ENCODE assay signal across 26 cellular contexts in genomic region chr1:5955479-5955977, GRCh38. TPM values are rescaled to one million over a fixed set of nuclear protein-coding genes. Genes with fewer than 3 reads are reported as not detected.
DNase-seq lines count a peak whose midpoint lies in the region; ATAC-seq and TF ChIP-seq lines count a peak whose summit lies in the region.
"Had no signal": no experiment of that assay in that cellular context is flagged by ENCODE, and none has a peak within 500 bp of the region (broad histone marks: within the 10 kb centered on the region; RNA-seq: fewer than 3 reads in every experiment).

No MANE protein-coding gene starts in this region.

- peak overlapping the region; percentile 93 for H3K27ac Mint-ChIP-seq in T-helper 2 cell treated with Interferon-gamma antibody and Interleukin-4, amounts not matched to agents 5 μg/mL and 100 μg/mL, for 36 hours

- H3K4me1 ChIP-seq in mammary epithelial cell (ENCODE audit: insufficient read depth, low read length) (no peaks in the 10 kb centered on the region), breast epithelium (no peaks in the 10 kb centered on the region), upper lobe of right lung (no peaks in the 10 kb centered on the region)
- H3K4me1 ChIP-seq: foreskin keratinocyte, heart right ventricle, prostate gland, SJCRH30, stomach, tibial nerve had no signal

- in situ Hi-C loops in mammary epithelial cell (cut with MboI; ENCODE audit: low sequenced_read_pairs in 2 of 2), result no loop called here

- dilution Hi-C loops in mammary epithelial cell (cut with HindIII; ENCODE audit: low sequenced_read_pairs), result no loop called here

- no peaks in the 10 kb centered on the region for H3K79me2 ChIP-seq in mammary epithelial cell (ENCODE audit: insufficient read depth, low read length)

- H3K9me3 Mint-ChIP-seq in T-helper 2 cell treated with Interferon-gamma antibody and Interleukin-4, amounts not matched to agents 5 μg/mL and 100 μg/mL, for 36 hours, result no peaks in the 10 kb centered on the region
- H3K9me3 Mint-ChIP-seq: effector memory CD8-positive, alpha-beta T cell had no signal

- H4K20me1 ChIP-seq in mammary epithelial cell (ENCODE audit: insufficient read depth, low read length), result no peaks in the 10 kb centered on the region

- no peaks in the 10 kb centered on the region for H3K9me3 ChIP-seq in mammary epithelial cell (replicated peaks; ENCODE audit: insufficient read depth, low read length)
- no peaks in the 10 kb centered on the region for H3K9me3 ChIP-seq in breast epithelium
- no peaks in the 10 kb centered on the region for H3K9me3 ChIP-seq in upper lobe of right lung
- H3K9me3 ChIP-seq: heart right ventricle, prostate gland, SJCRH30, stomach, tibial nerve had no signal

- H3K27me3 Mint-ChIP-seq in T-helper 2 cell treated with Interferon-gamma antibody and Interleukin-4, amounts not matched to agents 5 μg/mL and 100 μg/mL, for 36 hours (ENCODE audit: low read depth), result no peaks in the 10 kb centered on the region
- H3K27me3 Mint-ChIP-seq: effector memory CD8-positive, alpha-beta T cell had no signal

- peaks cover 53% of the 10 kb centered on the region for H3K4me1 Mint-ChIP-seq in T-helper 2 cell treated with Interferon-gamma antibody and Interleukin-4, amounts not matched to agents 5 μg/mL and 100 μg/mL, for 36 hours (ENCODE audit: low read depth)

- no peak overlapping the region for H3K4me2 ChIP-seq in mammary epithelial cell (ENCODE audit: insufficient read depth, low read depth, low read length)

- CTCF ChIA-PET in mammary epithelial cell (lab: Charles Lee; ENCODE audit: low non-redundant PET), result no interaction called here

- no peak for ATAC-seq in upper lobe of right lung
- no peak for ATAC-seq in HG02870 (IDR thresholded peaks at IDR 0.05; ENCODE audit: unreplicated experiment)
- ATAC-seq: esophagus mucosa, foreskin keratinocyte, heart right ventricle had no signal

- peaks cover 51% of the 10 kb centered on the region for H3K36me3 Mint-ChIP-seq in T-helper 2 cell treated with Interferon-gamma antibody and Interleukin-4, amounts not matched to agents 5 μg/mL and 100 μg/mL, for 36 hours (ENCODE audit: low read depth)

- no TSS peak for BruUV-seq in mammary epithelial cell (replicated peaks; lab: Mats Ljungman, UMichigan)

- whole genome bisulfite sequencing in mammary epithelial cell (ENCODE audit: low coverage, missing lambda C conversion rate), result 93% methylated on average over 10 of the region's 10 CpGs

- intact Hi-C loops in mammary epithelial cell (cut with micrococcal nuclease), result no loop called here
- intact Hi-C loops in breast epithelium (cut with DNase I; ENCODE audit: low total_unique reads), result no loop called here
- intact Hi-C loops in upper lobe of right lung (cut with DNase I), result no loop called here

- H2AFZ ChIP-seq in mammary epithelial cell (ENCODE audit: low read depth, low read length), result no peak overlapping the region
- H2AFZ ChIP-seq: GM23248 had no signal

- peak overlapping the region; percentile 78 for H3K4me3 Mint-ChIP-seq in T-helper 2 cell treated with Interferon-gamma antibody and Interleukin-4, amounts not matched to agents 5 μg/mL and 100 μg/mL, for 36 hours
- H3K4me3 Mint-ChIP-seq: effector memory CD8-positive, alpha-beta T cell had no signal

- H3K36me3 ChIP-seq in mammary epithelial cell (ENCODE audit: insufficient read depth, low read length) (no peaks in the 10 kb centered on the region), breast epithelium (no peaks in the 10 kb centered on the region), upper lobe of right lung (peaks cover 41% of the 10 kb centered on the region)
- H3K36me3 ChIP-seq: prostate gland had no signal

- no peak overlapping the region for H3K9ac ChIP-seq in mammary epithelial cell (ENCODE audit: insufficient read depth, low read length)
- H3K9ac ChIP-seq: GM23248 had no signal

- no peak overlapping the region for H3K4me3 ChIP-seq in mammary epithelial cell (replicated peaks in 1 of 3; ENCODE audit: insufficient read depth in 1 of 3, low read depth in 2 of 3, low read length in 3 of 3)
- H3K4me3 ChIP-seq in breast epithelium, result no peak overlapping the region
- no peak overlapping the region for H3K4me3 ChIP-seq in upper lobe of right lung
- H3K4me3 ChIP-seq: coronary artery, GM23248, heart right ventricle, prostate gland, SJCRH30, stomach, tibial nerve had no signal

- H3K27ac ChIP-seq in mammary epithelial cell (ENCODE audit: insufficient read depth, low read depth, low read length) (no peak overlapping the region), breast epithelium (no peak overlapping the region), upper lobe of right lung (no peak overlapping the region)
- H3K27ac ChIP-seq: coronary artery, foreskin keratinocyte, GM23248, heart right ventricle, prostate gland, SJCRH30, stomach, tibial nerve, VCaP had no signal

- TF ChIP-seq CTCF in mammary epithelial cell (conservative IDR thresholded peaks at IDR 0.05 in 1 of 2, IDR thresholded peaks at IDR 0.05 in 1 of 2; ENCODE audit: extremely low read depth in 1 of 2, insufficient read depth in 1 of 2, low read depth in 1 of 2, low read length in 2 of 2) (no peak), breast epithelium (IDR thresholded peaks at IDR 0.05) (no peak), upper lobe of right lung (IDR thresholded peaks at IDR 0.05) (no peak)

- H3K27me3 ChIP-seq in mammary epithelial cell (ENCODE audit: insufficient read depth, low read length), result no peaks in the 10 kb centered on the region
- no peaks in the 10 kb centered on the region for H3K27me3 ChIP-seq in breast epithelium
- no peaks in the 10 kb centered on the region for H3K27me3 ChIP-seq in upper lobe of right lung
- H3K27me3 ChIP-seq: foreskin keratinocyte, heart right ventricle, SJCRH30, stomach, tibial nerve had no signal

- DNase-seq in NCI-H748 (lab: John Stamatoyannopoulos, UW; ENCODE audit: unreplicated experiment) (peak; percentile 19), NCI-H748 treated with DMSO at 0.1 percent for 48 hours (lab: John Stamatoyannopoulos, UW) (no peak), mammary epithelial cell (peak; percentile 6), breast epithelium (ENCODE audit: low spot score in 2 of 2) (no peak), upper lobe of right lung (peak; percentile 1), DMS53 treated with DMSO at 0.1 percent for 48 hours (lab: John Stamatoyannopoulos, UW; ENCODE audit: unreplicated experiment) (no peak)
- DNase-seq in T-helper 2 cell treated with Interferon-gamma antibody and Interleukin-4, amounts not matched to agents 5 μg/mL and 100 μg/mL, for 36 hours (ENCODE audit: low spot score), result peak; percentile 39
- DNase-seq: activated gamma-delta T cell treated with Interleukin-2 at 50 U/mL for 16 hours; AML-193; amniotic stem cell; DMS79 treated with DMSO at 0.1 percent for 48 hours; effector memory CD8-positive, alpha-beta T cell; foreskin keratinocyte; GM23248; heart right ventricle; MV-4-11; NCI-H146; NCI-H526 treated with DMSO at 0.1 percent for 48 hours; SJCRH30; stomach had no signal

- no peak for TF ChIP-seq POLR2A in breast epithelium (IDR thresholded peaks at IDR 0.05)

RNA-seq across cellular contexts. Expression of gene NPHP4, which starts 36.7 kb away (rescaled TPM):
- total RNA-seq in mammary epithelial cell (10 to 100 TPM in 1 of 2 donors, 1 to 10 TPM in 1; 8.2 to 18.4 TPM), breast epithelium (10 to 100 TPM in 2 of 3 donors, 1 to 10 TPM in 1; 7.0 to 18.7 (median 18.1) TPM), upper lobe of right lung (14.6 TPM)
- 8.2 TPM for polyA plus RNA-seq in mammary epithelial cell
- polyA minus RNA-seq in mammary epithelial cell, result 19.7 TPM

Comparison
In these comparisons a context has a peak if more than half of its experiments do, and no peak if none do; other contexts are left out.
1. DNase-seq: peak in NCI-H748 (single experiment), mammary epithelial cell (single experiment), T-helper 2 cell treated with Interferon-gamma antibody and Interleukin-4, amounts not matched to agents 5 μg/mL and 100 μg/mL, for 36 hours (single experiment) and upper lobe of right lung (single experiment); none in NCI-H748 treated with DMSO at 0.1 percent for 48 hours (single experiment), breast epithelium (0 of 2) and DMS53 treated with DMSO at 0.1 percent for 48 hours (single experiment).